ENCODE assay signal across 9 cellular contexts in genomic region chr4:84583871-84584373, GRCh38. TPM values are rescaled to one million over a fixed set of nuclear protein-coding genes. Genes with fewer than 3 reads are reported as not detected.
A peak's percentile ranks its signal among the peaks of the same experiment; 100 is the strongest.
DNase-seq lines count a peak whose midpoint lies in the region; ATAC-seq, FAIRE-seq and TF ChIP-seq lines count a peak whose summit lies in the region.
"Had no signal": no experiment of that assay in that cellular context is flagged by ENCODE, and none has a peak within 500 bp of the region (broad histone marks: within the 10 kb centered on the region; RNA-seq: fewer than 3 reads in every experiment).

No MANE protein-coding gene starts in this region.

- ATAC-seq in HCT116 (no peak), HG03460 (IDR thresholded peaks at IDR 0.05; ENCODE audit: unreplicated experiment) (no peak)

- H3K79me2 ChIP-seq in ACC112 (ENCODE audit: control insufficient read depth, insufficient read depth, low read length, unreplicated experiment) (no peaks in the 10 kb centered on the region), HCT116 (ENCODE audit: insufficient read depth, low read length) (peaks cover 26% of the 10 kb centered on the region)

- DNase-seq in HCT116 (ENCODE audit: low read depth, low spot score) (no peak), kidney (no peak), tibial artery (no peak), SW480 (ENCODE audit: low spot score) (no peak), ureter (ENCODE audit: low spot score) (no peak)
- DNase-seq in activated naive CD8-positive, alpha-beta T cell treated with anti-CD3 and anti-CD28 coated beads for 36 hours = peak; percentile 3

- POLR2A ChIA-PET in HCT116 (lab: Charles Lee) = no interaction called here

- H3K36me3 Mint-ChIP-seq in activated naive CD8-positive, alpha-beta T cell treated with anti-CD3 and anti-CD28 coated beads for 36 hours = peaks cover 2% of the 10 kb centered on the region

- H3K9me3 Mint-ChIP-seq in activated naive CD8-positive, alpha-beta T cell treated with anti-CD3 and anti-CD28 coated beads for 36 hours = peaks cover 4% of the 10 kb centered on the region

- H3K36me3 ChIP-seq in ACC112 (ENCODE audit: insufficient read depth, low read length) = no peaks in the 10 kb centered on the region
- no peaks in the 10 kb centered on the region for H3K36me3 ChIP-seq in HCT116 (ENCODE audit: control insufficient read depth in 1 of 2, insufficient read depth in 2 of 2, low read length in 2 of 2)
- H3K36me3 ChIP-seq in kidney (ENCODE audit: control insufficient read depth in 1 of 2, insufficient read depth in 2 of 2, low read length in 2 of 2) = no peaks in the 10 kb centered on the region
- H3K36me3 ChIP-seq in tibial artery = no peaks in the 10 kb centered on the region

- H3K27me3 Mint-ChIP-seq in activated naive CD8-positive, alpha-beta T cell treated with anti-CD3 and anti-CD28 coated beads for 36 hours = peaks cover 50% of the 10 kb centered on the region

- H3K9me2 ChIP-seq in HCT116 (ENCODE audit: insufficient read depth) = no peaks in the 10 kb centered on the region

- H3K27ac ChIP-seq in ACC112 (ENCODE audit: low read depth, low read length) = no peak overlapping the region
- H3K27ac ChIP-seq in HCT116 (ENCODE audit: low read depth, low read length) = peak overlapping the region; percentile 82
- peak overlapping the region; percentile 69 to 90 for H3K27ac ChIP-seq in kidney (ENCODE audit: low read depth in 2 of 2, low read length in 2 of 2)
- no peak overlapping the region for H3K27ac ChIP-seq in tibial artery

- no peaks in the 10 kb centered on the region for H3K9me3 ChIP-seq in HCT116 (ENCODE audit: control insufficient read depth in 1 of 2, insufficient read depth in 1 of 2, low read depth in 1 of 2, low read length in 2 of 2)
- H3K9me3 ChIP-seq in kidney (ENCODE audit: control insufficient read depth in 1 of 2, low read length in 2 of 2) = no peaks in the 10 kb centered on the region
- no peaks in the 10 kb centered on the region for H3K9me3 ChIP-seq in tibial artery

- no peak for TF ChIP-seq RAD21 in HCT116 (IDR thresholded peaks at IDR 0.05; ENCODE audit: low read depth)

- no peak overlapping the region for H3K27ac Mint-ChIP-seq in activated naive CD8-positive, alpha-beta T cell treated with anti-CD3 and anti-CD28 coated beads for 36 hours

- BruUV-seq in HCT116 (replicated peaks; lab: Mats Ljungman, UMichigan) = no TSS peak

- no peak for FAIRE-seq in kidney (lab: Jason Lieb, UNC)
- FAIRE-seq: endometrium had no signal

- peak overlapping the region; percentile 87 for H3K4me3 ChIP-seq in ACC112 (ENCODE audit: low read depth, low read length)
- H3K4me3 ChIP-seq in HCT116 (replicated peaks in 1 of 2; ENCODE audit: low read depth in 1 of 2, low read length in 2 of 2) = peak overlapping the region; percentile 72 to 81
- peak overlapping the region; percentile 75 to 82 for H3K4me3 ChIP-seq in kidney (ENCODE audit: low read length in 2 of 2)
- peak overlapping the region; percentile 71 to 82 for H3K4me3 ChIP-seq in tibial artery

- H3K4me2 ChIP-seq in HCT116 (ENCODE audit: low read length) = peak overlapping the region; percentile 87

- no peak for TF ChIP-seq POLR2A in HCT116 (IDR thresholded peaks at IDR 0.05; ENCODE audit: borderline replicate concordance, extremely low read depth, insufficient read depth, insufficient read length)

- CTCF ChIA-PET in HCT116 (lab: Charles Lee) = no interaction called here

- no peaks in the 10 kb centered on the region for H4K20me1 ChIP-seq in HCT116 (ENCODE audit: insufficient read depth)

- intact Hi-C loops in HCT116 (cut with micrococcal nuclease) (loop anchor here (2.0 to 5.0 kb wide), 2 partner anchors 108 to 383 kb away; partner anchors contain the start of gene WDFY3), kidney (cut with DNase I) (no loop called here), tibial artery (cut with DNase I; ENCODE audit: low total_unique reads) (no loop called here)

- H3K4me3 Mint-ChIP-seq in activated naive CD8-positive, alpha-beta T cell treated with anti-CD3 and anti-CD28 coated beads for 36 hours = peak overlapping the region; percentile 77

- RAD21 ChIA-PET in HCT116 (lab: Charles Lee; ENCODE audit: low non-redundant PET in 1 of 2, low total read pairs in 2 of 2, uncharacterized antibody in 2 of 2, unreplicated experiment in 2 of 2) = interaction anchor here in 1 of 2 experiments (0.6 kb wide), 1 partner anchor 383 kb away, joined by 3 read pairs; no protein-coding TSS in a partner anchor

- peak overlapping the region; percentile 95 for H2AFZ ChIP-seq in ACC112 (ENCODE audit: low read length, unreplicated experiment)
- no peak overlapping the region for H2AFZ ChIP-seq in HCT116 (ENCODE audit: low read depth, low read length, poor library complexity, severe bottlenecking)

- H3K9ac ChIP-seq in HCT116 (ENCODE audit: low read length) (peak overlapping the region; percentile 77), kidney (ENCODE audit: low read length in 2 of 2) (peak overlapping the region; percentile 50 to 68)

- peaks cover 17% of the 10 kb centered on the region for H3K4me1 Mint-ChIP-seq in activated naive CD8-positive, alpha-beta T cell treated with anti-CD3 and anti-CD28 coated beads for 36 hours

- H3K4me1 ChIP-seq in ACC112 (ENCODE audit: control insufficient read depth, insufficient read depth, low read length, unreplicated experiment) (peaks cover 1% of the 10 kb centered on the region), HCT116 (ENCODE audit: control insufficient read depth in 1 of 2, insufficient read depth in 2 of 2, low read length in 2 of 2) (peaks cover 16 to 32% of the 10 kb centered on the region in 2 experiments), kidney (ENCODE audit: control insufficient read depth in 1 of 2, insufficient read depth in 1 of 2, low read depth in 1 of 2, low read length in 2 of 2) (peaks cover 10 to 11% of the 10 kb centered on the region in 2 donors), tibial artery (peaks cover 0 to 17% (median 9%) of the 10 kb centered on the region in 4 donors)

- H3K27me3 ChIP-seq in ACC112 (ENCODE audit: insufficient read depth, low read length) (peaks cover 45% of the 10 kb centered on the region), HCT116 (ENCODE audit: insufficient read depth, low read length) (no peaks in the 10 kb centered on the region), tibial artery (peaks cover 0 to 7% of the 10 kb centered on the region in 2 donors)

- peak in 1 of 3 experiments; percentile 25; a peak in 1 of 6 replicates for TF ChIP-seq CTCF in HCT116 (IDR thresholded peaks at IDR 0.05 in 2 of 3, conservative IDR thresholded peaks at IDR 0.05 in 1 of 3; ENCODE audit: borderline replicate concordance in 1 of 3, insufficient read depth in 1 of 3, low read depth in 2 of 3, low read length in 2 of 3)
- no peak for TF ChIP-seq CTCF in kidney (IDR thresholded peaks at IDR 0.05; ENCODE audit: borderline replicate concordance, extremely low read depth, insufficient read depth)
- no peak for TF ChIP-seq CTCF in tibial artery (IDR thresholded peaks at IDR 0.05)

TF ChIP-seq in HCT116, 20 proteins besides CTCF, POLR2A, EP300 and RAD21:
- TF ChIP-seq EGR1 (IDR thresholded peaks at IDR 0.05; ENCODE audit: low read depth) = no peak

RNA-seq across cellular contexts. Expression of gene CDS1, which starts 1.0 kb away (rescaled TPM):
- 14.6 TPM for total RNA-seq in HCT116 (2021; ENCODE audit: unreplicated experiment)
- 6.5 and 7.5 TPM in 2 replicates for polyA plus RNA-seq in HCT116 (2012)
- under 1 TPM; 0.12 to 0.30 TPM for total RNA-seq in activated naive CD8-positive, alpha-beta T cell treated with anti-CD3 and anti-CD28 coated beads for 36 hours
- total RNA-seq in kidney = 18.8 TPM
- polyA plus RNA-seq in kidney (ENCODE audit: insufficient read depth, low read depth, low replicate concordance) = 13.5 TPM
- 17.9 TPM for total RNA-seq in ureter

Comparison
In these comparisons a context has a peak if more than half of its experiments do, and no peak if none do; other contexts are left out.
1. H3K27ac ChIP-seq: peak in HCT116 (single experiment) and kidney (2 of 2); none in ACC112 (single experiment) and tibial artery (0 of 2).
2. RNA of gene CDS1, which starts 1.0 kb away (total RNA-seq): 18.8 TPM in kidney (single experiment), 17.9 TPM in ureter (single experiment) and 14.6 TPM in HCT116 (single experiment); 0.12 to 0.30 TPM in activated naive CD8-positive, alpha-beta T cell treated with anti-CD3 and anti-CD28 coated beads for 36 hours; every median in the first group is over 10 times any median in the second.
3. Peak in every context shown above with its lines, with median percentiles within 50 percentile points of each other: H3K4me3 ChIP-seq.